In genomic region chr3:76400141-76400540, GRCh38 we compare ENCODE assay signal across 21 cellular contexts.
"Had no signal": no experiment of that assay in that cellular context is flagged by ENCODE, and none has a peak within 500 bp of the region (broad histone marks: within the 10 kb centered on the region; RNA-seq: fewer than 3 reads in every experiment).

No MANE protein-coding gene starts in this region.

- H3K36me3 ChIP-seq: right atrium auricular region, tibial artery, vagina had no signal

- H3K79me2 ChIP-seq: hepatocyte had no signal

- H3K4me2 ChIP-seq: hepatocyte had no signal

- DNase-seq: activated CD4-positive, alpha-beta memory T cell treated with anti-CD3 and anti-CD28 coated beads for 36 hours; activated CD4-positive, CD25-positive, alpha-beta regulatory T cell treated with anti-CD3 and anti-CD28 coated beads, Interleukin-2, amount 50 U/mL, for 72 hours; activated CD8-positive, alpha-beta memory T cell treated with anti-CD3 and anti-CD28 coated beads, Interleukin-2, amount 10 ng/mL, durations not matched to agents 7 days and 5 days; activated effector memory CD4-positive, alpha-beta T cell treated with Interleukin-2 at 50 U/mL for 16 hours; activated naive CD4-positive, alpha-beta T cell treated with anti-CD3 and anti-CD28 coated beads, Interleukin-2, amount 50 U/mL, for 16 hours; activated T-cell treated with anti-CD3 and anti-CD28 coated beads, Interleukin-2, amount 50 U/mL, for 24 hours; amygdala; effector CD8-positive, alpha-beta T cell; mesendoderm; posterior cingulate gyrus; stimulated activated CD4-positive, alpha-beta T cell treated with anti-CD3 and anti-CD28 coated beads, Interleukin-15, amount 100 ng/mL, for 24 hours; stimulated activated CD4-positive, alpha-beta T cell treated with anti-CD3 and anti-CD28 coated beads, Interleukin-4, amount 100 ng/mL, for 1 hour; stimulated activated naive CD4-positive, alpha-beta T cell; T-cell; tibial artery had no signal

- H3K4me1 ChIP-seq: right atrium auricular region, tibial artery, vagina had no signal

- H3K9me3 ChIP-seq: right atrium auricular region, tibial artery, vagina had no signal

- H3K27me3 ChIP-seq: hepatocyte, right atrium auricular region, tibial artery, vagina had no signal

- H2AFZ ChIP-seq: hepatocyte had no signal

- H3K4me3 ChIP-seq: hepatocyte, right atrium auricular region, skin epidermis, tibial artery, vagina had no signal

- H3K27ac ChIP-seq: epithelial cell of prostate, hepatocyte, right atrium auricular region, skin epidermis, tibial artery, vagina had no signal

- ATAC-seq: activated CD8-positive, alpha-beta memory T cell treated with anti-CD3 and anti-CD28 coated beads, Interleukin-2, amount 10 ng/mL, durations not matched to agents 7 days and 5 days; natural killer cell treated with Interleukin-12 subunit alpha and Interleukin-12 subunit beta and Interleukin-15 and Interleukin-18, amount 100 ng/mL, for 72 hours; T-cell had no signal
